ENCODE assay signal across 8 cellular contexts in genomic region chr5:15105799-15106393, GRCh38.
DNase-seq lines count a peak whose midpoint lies in the region; ATAC-seq, FAIRE-seq and TF ChIP-seq lines count a peak whose summit lies in the region.

No MANE protein-coding gene starts in this region.

- H3K36me3 Mint-ChIP-seq in memory B cell = no peaks in the 10 kb centered on the region

- H3K9me3 Mint-ChIP-seq in memory B cell = peaks cover under 1% of the 10 kb centered on the region

- ATAC-seq in memory B cell (ENCODE audit: low read depth) = no peak

- POLR2A ChIA-PET in HEK293T (lab: Yijun Ruan, JAX) = no interaction called here

- FAIRE-seq in urothelium cell line (lab: Jason Lieb, UNC) = peak; percentile 89

- H3K27me3 Mint-ChIP-seq in memory B cell = peaks cover 2% of the 10 kb centered on the region

- peak; percentile 75 for TF ChIP-seq CTCF in GM12864 (IDR thresholded peaks at IDR 0.05; ENCODE audit: low read depth, low read length, missing control alignments)
- peak; percentile 85 for TF ChIP-seq CTCF in LNCaP clone FGC (IDR thresholded peaks at IDR 0.05; ENCODE audit: control insufficient read depth, extremely low read depth, insufficient read depth)

- no peak overlapping the region for H3K27ac Mint-ChIP-seq in memory B cell

- CTCF ChIA-PET in HEK293T (lab: Yijun Ruan, JAX) = interaction anchor here (0.5 to 2.0 kb wide), 5 partner anchors 8 to 719 kb away, joined by 3 to 7 read pairs (median 3); no protein-coding TSS in a partner anchor

- H3K4me3 ChIP-seq in GM12864 (ENCODE audit: low read depth, low read length) (no peak overlapping the region), LNCaP clone FGC (ENCODE audit: low read depth, low read length) (no peak overlapping the region)

- DNase-seq in ACHN (peak; percentile 49), GM12864 (ENCODE audit: low read depth) (peak; percentile 7), HEK293T (ENCODE audit: extremely low spot score) (peak; percentile 61), LNCaP clone FGC (ENCODE audit: low read depth) (peak; percentile 25), SK-MEL-5 (ENCODE audit: low read depth, low spot score) (peak; percentile 87), ecto neural progenitor cell (ENCODE audit: low spot score) (peak; percentile 54), memory B cell (ENCODE audit: low spot score in 2 of 2) (peak; percentile 3 to 19), urothelium cell line (ENCODE audit: low spot score) (peak; percentile 77)

- H3K4me3 Mint-ChIP-seq in memory B cell = no peak overlapping the region

- in situ Hi-C loops in ACHN (cut with HindIII; ENCODE audit: low pct_ligation_motif_present, low pct_unique_long_range_greater_than_20kb, low sequenced_read_pairs) (no loop called here), SK-MEL-5 (cut with HindIII; ENCODE audit: low pct_unique_long_range_greater_than_20kb, low sequenced_read_pairs) (no loop called here)

- H3K4me1 Mint-ChIP-seq in memory B cell = no peaks in the 10 kb centered on the region

TF ChIP-seq in HEK293T, 16 proteins besides CTCF, POLR2A, EP300 and RAD21:
- TF ChIP-seq LEF1 (IDR thresholded peaks at IDR 0.05; ENCODE audit: borderline replicate concordance) = no peak
- no peak for TF ChIP-seq CTBP1 (IDR thresholded peaks at IDR 0.05; ENCODE audit: borderline replicate concordance)
- no peak for TF ChIP-seq SUZ12 (IDR thresholded peaks at IDR 0.05)
- TF ChIP-seq FOXM1 (IDR thresholded peaks at IDR 0.05; ENCODE audit: borderline replicate concordance) = no peak
- no peak for TF ChIP-seq ELF4 (IDR thresholded peaks at IDR 0.05)

Comparison
In these comparisons a context has a peak if more than half of its experiments do, and no peak if none do; other contexts are left out.
1. DNase-seq: peak in every context shown above with its lines; median percentile 87 in SK-MEL-5; 77 in urothelium cell line; 61 in HEK293T; 54 in ecto neural progenitor cell; 49 in ACHN; 25 in LNCaP clone FGC; 11 in memory B cell; 7 in GM12864.